8 cellular contexts compared by ENCODE assay signal in the genomic region with DNA sequence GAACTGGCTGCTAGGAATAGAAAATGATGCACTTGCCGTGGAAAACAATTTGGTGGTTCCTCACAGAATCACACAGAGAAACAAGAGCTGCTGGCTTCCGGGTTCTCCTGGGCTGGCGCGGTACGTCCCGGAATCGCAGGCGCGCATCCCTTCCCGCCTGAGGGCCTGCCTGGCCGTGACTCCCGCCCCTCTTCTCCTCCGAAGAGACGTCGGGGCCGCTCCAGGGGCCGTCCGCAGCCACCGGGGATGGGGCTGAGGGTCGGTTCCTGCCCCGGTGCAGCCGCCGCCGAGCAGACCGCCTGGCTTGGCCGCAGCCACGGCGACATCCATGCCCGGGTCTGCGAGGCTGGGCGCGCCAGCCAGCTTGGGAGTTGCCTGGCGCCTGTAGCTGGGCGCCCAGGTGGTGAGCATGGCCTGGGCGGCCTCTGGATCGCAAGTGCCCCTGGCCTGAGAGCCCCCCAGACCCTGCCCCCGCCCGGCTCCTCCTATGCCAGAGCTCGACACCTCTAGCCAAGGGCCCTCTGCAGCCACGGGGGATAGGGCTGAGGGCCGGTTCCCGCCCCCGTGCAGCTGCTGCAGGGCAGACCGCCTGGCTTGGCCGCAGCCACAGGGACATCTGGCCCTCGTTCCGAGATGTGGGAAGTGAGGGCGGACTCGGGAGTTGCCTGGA.
DNase-seq lines count a peak whose midpoint lies in the region; ATAC-seq and TF ChIP-seq lines count a peak whose summit lies in the region.
"Not testable (repeated sequence)": the region's sequence is repeated elsewhere in the genome, so short reads cannot be mapped to it uniquely, and the experiment has no call there.

No MANE protein-coding gene starts in this region.

- not testable (repeated sequence) for H4K8ac ChIP-seq in H9 (replicated peaks; ENCODE audit: insufficient read length, low read depth, low read length)

- H3T11ph ChIP-seq in H9 (ENCODE audit: low read length): not testable (repeated sequence)

- H2AFZ ChIP-seq in H9 (ENCODE audit: low read length): not testable (repeated sequence)

- not testable (repeated sequence) for TF ChIP-seq CTCF in H9 (conservative IDR thresholded peaks at IDR 0.05); cardiac fibroblast (IDR thresholded peaks at IDR 0.05; ENCODE audit: low read depth, low read length); psoas muscle (IDR thresholded peaks at IDR 0.05); upper lobe of left lung (IDR thresholded peaks at IDR 0.05)

- not testable (repeated sequence) for H3K56ac ChIP-seq in H9 (ENCODE audit: insufficient read length, low read depth, low read length)

- no CpG with 5 or more reads among the region's 49 CpGs for WGBS in H9 (ENCODE audit: extremely low coverage, insufficient read length, low lambda C conversion rate)
- WGBS in psoas muscle, 3 donors: 8 to 37% (median 9%) methylated on average over 12 to 32 of the region's 49 CpGs
- 12 to 28% methylated on average over 12 to 19 of the region's 49 CpGs for WGBS in upper lobe of left lung, 2 donors

- not testable (repeated sequence) for H2BK5ac ChIP-seq in H9 (ENCODE audit: insufficient read length, low read length)

- not testable (repeated sequence) for TF ChIP-seq POLR2A in upper lobe of left lung (IDR thresholded peaks at IDR 0.05)

- not testable (repeated sequence) for H3K18ac ChIP-seq in H9 (ENCODE audit: insufficient read length, low read depth, low read length)

- intact Hi-C loops in activated CD4-positive, alpha-beta memory T cell treated with anti-CD3 and anti-CD28 coated beads for 36 hours (cut with micrococcal nuclease); psoas muscle (cut with DNase I): not testable (repeated sequence)

- not testable (repeated sequence) for H2BK15ac ChIP-seq in H9 (ENCODE audit: low read depth, low read length)

- ATAC-seq in GM18511 (IDR thresholded peaks at IDR 0.05; ENCODE audit: unreplicated experiment) (peak; percentile 35), upper lobe of left lung (ENCODE audit: low FRiP score in 2 of 2) (peak in 1 of 2 donors; percentile 34)
- ATAC-seq in psoas muscle: not testable (repeated sequence)

- not testable (repeated sequence) for H2BK12ac ChIP-seq in H9 (ENCODE audit: insufficient read length, low read depth, low read length)

- H3K4me2 ChIP-seq in H9 (ENCODE audit: insufficient read depth, insufficient read length, low read length): not testable (repeated sequence)

- H3K4me3 Mint-ChIP-seq in H9: not testable (repeated sequence)
- peak overlapping the region in 3 of 4 donors; percentile 52 to 76 (median 58) for H3K4me3 Mint-ChIP-seq in IgD-negative memory B cell
- peak overlapping the region; percentile 46 for H3K4me3 Mint-ChIP-seq in activated CD4-positive, alpha-beta memory T cell treated with anti-CD3 and anti-CD28 coated beads for 36 hours

- not testable (repeated sequence) for H2BK120ac ChIP-seq in H9 (ENCODE audit: low read depth, low read length, poor library complexity, severe bottlenecking)

- not testable (repeated sequence) for H2BK20ac ChIP-seq in H9 (ENCODE audit: low read depth, low read length, poor library complexity, severe bottlenecking)

- not testable (repeated sequence) for H3K23ac ChIP-seq in H9 (ENCODE audit: insufficient read length, low read depth, low read length)

- H3K27ac ChIP-seq in H9 (ENCODE audit: insufficient read length, low read depth, low read length); psoas muscle: not testable (repeated sequence)
- peak overlapping the region in 1 of 4 donors; percentile 52 for H3K27ac ChIP-seq in upper lobe of left lung

- not testable (repeated sequence) for H4K20me1 ChIP-seq in H9 (ENCODE audit: control insufficient read depth, insufficient read depth, insufficient read length)

- H3K23me2 ChIP-seq in H9 (ENCODE audit: insufficient read length, low read depth, low read length, poor library complexity, severe bottlenecking): not testable (repeated sequence)

- not testable (repeated sequence) for H3K14ac ChIP-seq in H9 (ENCODE audit: insufficient read depth, low read length)

- not testable (repeated sequence) for H3K9me3 ChIP-seq in H9 (ENCODE audit: control insufficient read depth, low read depth, low read length); iPS-18c (ENCODE audit: control insufficient read depth, insufficient read depth, low read length); psoas muscle; upper lobe of left lung

- H3K79me1 ChIP-seq in H9 (ENCODE audit: insufficient read depth, low read depth, low read length, poor library complexity, severe bottlenecking): not testable (repeated sequence)

- not testable (repeated sequence) for H3K27ac Mint-ChIP-seq in H9; IgD-negative memory B cell; activated CD4-positive, alpha-beta memory T cell treated with anti-CD3 and anti-CD28 coated beads for 36 hours

- TF ChIP-seq EP300 in upper lobe of left lung (IDR thresholded peaks at IDR 0.05): not testable (repeated sequence)

- H3K4me1 Mint-ChIP-seq in H9; IgD-negative memory B cell; activated CD4-positive, alpha-beta memory T cell treated with anti-CD3 and anti-CD28 coated beads for 36 hours (ENCODE audit: low read depth): not testable (repeated sequence)

- CTCF ChIA-PET in activated CD4-positive, alpha-beta memory T cell treated with anti-CD3 and anti-CD28 coated beads for 36 hours (lab: Charles Lee): not testable (repeated sequence)

- H3K9ac ChIP-seq in H9 (ENCODE audit: extremely low read depth, insufficient read length, low read length): not testable (repeated sequence)

- H3K36me3 Mint-ChIP-seq in H9 (ENCODE audit: insufficient read depth in 1 of 3, low read depth in 3 of 3); IgD-negative memory B cell; activated CD4-positive, alpha-beta memory T cell treated with anti-CD3 and anti-CD28 coated beads for 36 hours: not testable (repeated sequence)

- H2AK5ac ChIP-seq in H9 (ENCODE audit: insufficient read length, low read length): not testable (repeated sequence)

- not testable (repeated sequence) for H3K4me1 ChIP-seq in H9 (ENCODE audit: insufficient read depth, low read length); psoas muscle
- peaks cover 0 to 10% (median 5%) of the 10 kb centered on the region in 4 donors for H3K4me1 ChIP-seq in upper lobe of left lung

- not testable (repeated sequence) for H4K5ac ChIP-seq in H9 (ENCODE audit: insufficient read length, low read depth, low read length)

- H3K27me3 ChIP-seq in H9 (ENCODE audit: insufficient read depth, low read length); upper lobe of left lung: not testable (repeated sequence)
- H3K27me3 ChIP-seq in psoas muscle (ENCODE audit: insufficient read depth in 3 of 3, low read length in 2 of 3): peaks cover 0 to 19% (median 0%) of the 10 kb centered on the region in 3 donors

- not testable (repeated sequence) for H3K36me3 ChIP-seq in psoas muscle (ENCODE audit: insufficient read depth in 1 of 2, low read depth in 1 of 2); upper lobe of left lung

- H3K4ac ChIP-seq in H9 (ENCODE audit: low read depth, low read length): not testable (repeated sequence)

- H4K91ac ChIP-seq in H9 (ENCODE audit: insufficient read length, low read depth, low read length): not testable (repeated sequence)

- H3K4me3 ChIP-seq in cardiac fibroblast (replicated peaks in 1 of 2; ENCODE audit: low read depth in 2 of 2, low read length in 2 of 2) (peak overlapping the region; percentile 7 to 15), iPS-18c (ENCODE audit: insufficient read depth, low read depth, low read length) (peak overlapping the region; percentile 34; the same call in 1 of the 2 replicates), psoas muscle (peak overlapping the region; percentile 55), upper lobe of left lung (peak overlapping the region in 3 of 4 donors; percentile 39 to 46 (median 44))

- H3K27me3 Mint-ChIP-seq in H9 (ENCODE audit: low read depth): peaks cover 30% of the 10 kb centered on the region
- H3K27me3 Mint-ChIP-seq in IgD-negative memory B cell; activated CD4-positive, alpha-beta memory T cell treated with anti-CD3 and anti-CD28 coated beads for 36 hours: not testable (repeated sequence)

- POLR2A ChIA-PET in activated CD4-positive, alpha-beta memory T cell treated with anti-CD3 and anti-CD28 coated beads for 36 hours (lab: Charles Lee): not testable (repeated sequence)

- DNase-seq in H9 (peak; percentile 43), psoas muscle (peak in 1 of 2 donors; percentile 54), upper lobe of left lung (peak; percentile 25 to 90)
- DNase-seq in activated CD4-positive, alpha-beta memory T cell treated with anti-CD3 and anti-CD28 coated beads for 36 hours: peak; percentile 56
- not testable (repeated sequence) for DNase-seq in cardiac fibroblast (ENCODE audit: low read depth in 2 of 2)

- H3K79me2 ChIP-seq in H9 (ENCODE audit: insufficient read depth, low read length): not testable (repeated sequence)

- not testable (repeated sequence) for H3K9me3 Mint-ChIP-seq in H9; IgD-negative memory B cell; activated CD4-positive, alpha-beta memory T cell treated with anti-CD3 and anti-CD28 coated beads for 36 hours
